8 cellular contexts compared by ENCODE assay signal in genomic region chr17:81636505-81637288, GRCh38. TPM values are rescaled to one million over a fixed set of nuclear protein-coding genes. Genes with fewer than 3 reads are reported as not detected.
DNase-seq lines count a peak whose midpoint lies in the region; ATAC-seq and TF ChIP-seq lines count a peak whose summit lies in the region.

Gene NPLOC4, minus strand, starts transcription at chr17:81637112. Its CDS starts 182 bp downstream, at chr17:81636930.
Gene TSPAN10, plus strand, starts transcription at chr17:81637196. Its CDS starts 5,217 bp downstream, at chr17:81642413.

- peak; percentile 89 for TF ChIP-seq POLR2A in GM18951 (IDR thresholded peaks at IDR 0.05; ENCODE audit: extremely low read depth, insufficient read depth, insufficient read length)

- no peaks in the 10 kb centered on the region for H3K27me3 Mint-ChIP-seq in activated CD4-positive, alpha-beta T cell treated with anti-CD3 and anti-CD28 coated beads, Interleukin-2, amount 10 ng/mL, durations not matched to agents 7 days and 5 days

- H3K4me1 ChIP-seq in left lung, result peaks cover 19 to 50% of the 10 kb centered on the region in 2 donors

- peaks cover 0 to 3% of the 10 kb centered on the region in 2 donors for H3K36me3 ChIP-seq in left lung

- H3K4me3 ChIP-seq in left lung, result peak within 1 kb of the TSS; percentile 94 to 98

- in situ Hi-C loops in GM18951 (cut with MboI; ENCODE audit: low sequenced_read_pairs, unreplicated experiment), result no loop called here

- CTCF ChIA-PET in activated CD4-positive, alpha-beta T cell treated with anti-CD3 and anti-CD28 coated beads, Interleukin-2, amount 10 ng/mL, durations not matched to agents 7 days and 5 days (lab: Charles Lee), result interaction anchor here (1.2 kb wide), 1 partner anchor 48 kb away, joined by 3 read pairs; no protein-coding TSS in a partner anchor

- H3K9me3 Mint-ChIP-seq in activated CD4-positive, alpha-beta T cell treated with anti-CD3 and anti-CD28 coated beads, Interleukin-2, amount 10 ng/mL, durations not matched to agents 7 days and 5 days, result no peaks in the 10 kb centered on the region

- no peak for TF ChIP-seq CTCF in left lung (IDR thresholded peaks at IDR 0.05)

- H3K27ac ChIP-seq in left lung, result peak within 1 kb of the TSS; percentile 86 to 91

- peak; percentile 99 for DNase-seq in AG08396 (ENCODE audit: low spot score)
- DNase-seq in NCI-H510A treated with DMSO at 0.1 percent for 48 hours (lab: John Stamatoyannopoulos, UW), result peak; percentile 90
- peak; percentile 79 for DNase-seq in activated CD4-positive, alpha-beta T cell treated with anti-CD3 and anti-CD28 coated beads, Interleukin-2, amount 10 ng/mL, durations not matched to agents 7 days and 5 days
- DNase-seq in dedifferentiated amniotic fluid mesenchymal stem cell (ENCODE audit: extremely low spot score), result peak; percentile 83
- peak; percentile 87 to 97 for DNase-seq in left lung
- peak; percentile 80 for DNase-seq in stimulated activated CD4-positive, alpha-beta T cell treated with anti-CD3 and anti-CD28 coated beads, Interleukin-2, amount 100 ng/mL, for 4 hours (ENCODE audit: low read depth)

- H3K9me3 ChIP-seq in left lung, result no peaks in the 10 kb centered on the region

- peaks cover 25% of the 10 kb centered on the region for H3K4me1 Mint-ChIP-seq in activated CD4-positive, alpha-beta T cell treated with anti-CD3 and anti-CD28 coated beads, Interleukin-2, amount 10 ng/mL, durations not matched to agents 7 days and 5 days

- intact Hi-C loops in left lung (cut with DNase I), result no loop called here

- no peaks in the 10 kb centered on the region for H3K27me3 ChIP-seq in left lung

- H3K36me3 Mint-ChIP-seq in activated CD4-positive, alpha-beta T cell treated with anti-CD3 and anti-CD28 coated beads, Interleukin-2, amount 10 ng/mL, durations not matched to agents 7 days and 5 days (ENCODE audit: low read depth), result peaks cover 4% of the 10 kb centered on the region

- H3K27ac Mint-ChIP-seq in activated CD4-positive, alpha-beta T cell treated with anti-CD3 and anti-CD28 coated beads, Interleukin-2, amount 10 ng/mL, durations not matched to agents 7 days and 5 days, result peak within 1 kb of the TSS; percentile 88

- ATAC-seq in HG03342 (IDR thresholded peaks at IDR 0.05; ENCODE audit: unreplicated experiment) (peak; percentile 81), left lung (peak; percentile 91)

- POLR2A ChIA-PET in activated CD4-positive, alpha-beta T cell treated with anti-CD3 and anti-CD28 coated beads, Interleukin-2, amount 10 ng/mL, durations not matched to agents 7 days and 5 days (lab: Charles Lee), result interaction anchor here (0.6 kb wide), 1 partner anchor 20 kb away, joined by 5 read pairs; no protein-coding TSS in a partner anchor

- peak within 1 kb of the TSS; percentile 98 for H3K4me3 Mint-ChIP-seq in activated CD4-positive, alpha-beta T cell treated with anti-CD3 and anti-CD28 coated beads, Interleukin-2, amount 10 ng/mL, durations not matched to agents 7 days and 5 days

RNA-seq across cellular contexts. Expression of gene NPLOC4, which starts in this region (rescaled TPM):
- total RNA-seq in activated CD4-positive, alpha-beta T cell treated with anti-CD3 and anti-CD28 coated beads, Interleukin-2, amount 10 ng/mL, durations not matched to agents 7 days and 5 days, result 10 to 100 TPM; 91.3 to 98.2 TPM
- 100 to 1,000 TPM in 1 of 2 donors, 10 to 100 TPM in 1; 95.3 to 122 TPM for total RNA-seq in left lung

RNA-seq across cellular contexts. Expression of gene TSPAN10, which starts in this region (rescaled TPM):
- total RNA-seq in activated CD4-positive, alpha-beta T cell treated with anti-CD3 and anti-CD28 coated beads, Interleukin-2, amount 10 ng/mL, durations not matched to agents 7 days and 5 days, result under 1 TPM; 0.75 to 0.89 TPM
- 1 to 10 TPM in 1 of 2 donors, under 1 TPM in 1; 0.52 to 1.6 TPM for total RNA-seq in left lung

Comparison
In these comparisons a context has a peak if more than half of its experiments do, and no peak if none do; other contexts are left out.
1. Peak in every context shown above with its lines: DNase-seq, ATAC-seq, H3K4me3 ChIP-seq and H3K27ac ChIP-seq.